In the genomic region with DNA sequence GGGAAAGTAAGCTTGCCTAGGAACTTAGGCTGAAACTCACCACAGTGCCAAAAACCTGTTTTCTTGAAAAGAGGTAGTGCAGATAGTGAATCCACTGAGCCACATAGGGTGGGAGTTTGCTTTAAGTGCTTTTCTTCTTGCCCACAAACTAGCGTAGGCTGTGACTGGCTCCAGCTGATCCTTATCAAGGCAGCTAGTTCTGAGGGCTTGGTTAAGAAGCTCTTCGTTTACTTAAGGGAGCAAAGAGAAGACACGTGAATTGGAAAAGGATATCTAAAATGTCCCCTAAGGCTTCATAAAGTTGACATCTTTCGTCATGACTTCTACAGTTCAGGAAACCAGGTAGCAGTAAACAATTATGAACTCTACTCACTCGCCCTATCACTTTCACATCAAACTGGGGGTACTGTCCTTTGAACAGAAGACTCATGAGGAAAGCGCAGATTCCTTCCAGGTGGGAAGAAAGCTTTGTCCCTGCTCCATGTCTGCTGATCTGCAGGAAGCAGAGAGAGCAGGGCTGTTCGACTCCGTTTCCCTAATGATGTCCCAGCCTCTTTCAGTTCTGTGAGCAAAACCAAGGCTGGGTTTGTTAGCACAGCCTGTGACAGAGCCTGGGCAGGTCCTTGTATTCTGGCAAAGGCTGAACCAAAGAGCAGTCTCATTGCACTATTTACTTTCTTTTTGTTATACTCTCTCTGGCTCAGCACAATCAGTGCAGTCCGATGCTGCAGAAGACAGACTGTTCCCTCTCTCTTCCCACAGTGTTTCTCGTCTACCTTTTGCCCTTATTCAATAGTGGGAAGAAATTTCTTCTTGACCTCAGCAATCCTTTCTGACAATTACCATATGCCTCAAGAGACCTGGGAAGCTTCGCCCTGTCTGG, we compare ENCODE assay signal across 9 cellular contexts.
DNase-seq lines count a peak whose midpoint lies in the region; ATAC-seq, FAIRE-seq and TF ChIP-seq lines count a peak whose summit lies in the region.
"Had no signal": no experiment of that assay in that cellular context is flagged by ENCODE, and none has a peak within 500 bp of the region (broad histone marks: within the 10 kb centered on the region; RNA-seq: fewer than 3 reads in every experiment).

No MANE protein-coding gene starts in this region.

- CTCF ChIA-PET in Calu3 (lab: Charles Lee) = interaction anchor here (0.6 to 1.1 kb wide), 3 partner anchors 25 to 477 kb away, joined by 3 read pairs; no protein-coding TSS in a partner anchor
- CTCF ChIA-PET in GM12878 (lab: Yijun Ruan, JAX) = interaction anchor here (0.6 to 12.5 kb wide), 18 partner anchors 9 to 775 kb away, joined by 3 to 148 read pairs (median 6); no protein-coding TSS in a partner anchor

- FAIRE-seq in GM12878 (lab: Jason Lieb, UNC) = no peak

- peak overlapping the region; percentile 18 for H2AFZ ChIP-seq in GM12878 (ENCODE audit: control insufficient read depth, low read depth, low read length)

- H3K4me1 Mint-ChIP-seq in Calu3 (ENCODE audit: low read depth, unreplicated experiment) = peaks cover 28% of the 10 kb centered on the region
- H3K4me1 Mint-ChIP-seq in naive thymus-derived CD8-positive, alpha-beta T cell = peaks cover 11 to 23% (median 21%) of the 10 kb centered on the region in 4 donors

- no peaks in the 10 kb centered on the region for H3K79me2 ChIP-seq in GM12878 (ENCODE audit: control insufficient read depth, insufficient read depth, low read length)

- no peaks in the 10 kb centered on the region for H3K36me3 Mint-ChIP-seq in Calu3 (ENCODE audit: insufficient read depth, unreplicated experiment)
- peaks cover 0 to 3% (median 0%) of the 10 kb centered on the region in 3 donors for H3K36me3 Mint-ChIP-seq in naive thymus-derived CD8-positive, alpha-beta T cell

- H3K27me3 ChIP-seq in GM12878 (replicated peaks in 1 of 2; ENCODE audit: control insufficient read depth in 2 of 2, insufficient read depth in 2 of 2, low read length in 1 of 2) = no peaks in the 10 kb centered on the region
- H3K27me3 ChIP-seq in spleen (replicated peaks in 1 of 7) = no peaks in the 10 kb centered on the region

- H3K4me2 ChIP-seq in GM12878 (ENCODE audit: control insufficient read depth, insufficient read depth) = peak overlapping the region; percentile 52

- H3K4me3 ChIP-seq in LNCaP clone FGC (ENCODE audit: low read depth, low read length) (peak overlapping the region; percentile 38), GM12878 (peak overlapping the region; percentile 15; the same call in 1 of the 2 replicates), spleen (peak overlapping the region in 1 of 8 donors; percentile 10)

- H3K4me3 Mint-ChIP-seq in Calu3 (ENCODE audit: low read depth, unreplicated experiment) = peak overlapping the region; percentile 22
- peak overlapping the region; percentile 31 to 74 (median 60) for H3K4me3 Mint-ChIP-seq in naive thymus-derived CD8-positive, alpha-beta T cell
- H3K4me3 Mint-ChIP-seq: memory B cell had no signal

- H3K27ac Mint-ChIP-seq in Calu3 (ENCODE audit: unreplicated experiment) = no peak overlapping the region
- H3K27ac Mint-ChIP-seq in naive thymus-derived CD8-positive, alpha-beta T cell = peak overlapping the region; percentile 17 to 93 (median 80)
- H3K27ac Mint-ChIP-seq: memory B cell had no signal

- TF ChIP-seq RAD21 in GM12878 (IDR thresholded peaks at IDR 0.05; ENCODE audit: insufficient read depth, low read depth, low read length) = no peak

- H3K27ac ChIP-seq in GM12878 (ENCODE audit: control insufficient read depth, insufficient read depth) (peak overlapping the region; percentile 70), spleen (no peak overlapping the region)

- H3K27me3 Mint-ChIP-seq in Calu3 (ENCODE audit: unreplicated experiment) = no peaks in the 10 kb centered on the region
- no peaks in the 10 kb centered on the region for H3K27me3 Mint-ChIP-seq in naive thymus-derived CD8-positive, alpha-beta T cell
- H3K27me3 Mint-ChIP-seq: memory B cell had no signal

- BruUV-seq in Calu3 (replicated peaks; lab: Mats Ljungman, UMichigan) = no TSS peak
- no TSS peak for BruUV-seq in GM12878 (replicated peaks; lab: Mats Ljungman, UMichigan)

- TF ChIP-seq POLR2A in GM12878 (IDR thresholded peaks at IDR 0.05; ENCODE audit: low read depth, low read length) (no peak), spleen (IDR thresholded peaks at IDR 0.05) (no peak), GM18505 (IDR thresholded peaks at IDR 0.05; ENCODE audit: borderline replicate concordance, extremely low read depth, insufficient read depth, insufficient read length) (no peak)

- peak overlapping the region; percentile 4 for H3K9ac ChIP-seq in GM12878 (ENCODE audit: control insufficient read depth, insufficient read depth, low read length)

- H3K36me3 ChIP-seq in GM12878 (ENCODE audit: control insufficient read depth in 2 of 2, insufficient read depth in 2 of 2, low read length in 1 of 2) (no peaks in the 10 kb centered on the region), spleen (no peaks in the 10 kb centered on the region)

- no peak for DNase-seq in Calu3
- no peak for DNase-seq in LNCaP clone FGC (ENCODE audit: low read depth)
- DNase-seq in GM12878 (ENCODE audit: low read depth, low spot score) = no peak
- DNase-seq in naive thymus-derived CD8-positive, alpha-beta T cell = peak in 7 of 10 donors; percentile 6 to 62 (median 39)
- no peak for DNase-seq in spleen
- no peak for DNase-seq in NCI-H524 treated with DMSO at 0.1 percent for 48 hours (lab: John Stamatoyannopoulos, UW)

- H3K9me3 Mint-ChIP-seq in Calu3 (ENCODE audit: low read depth, unreplicated experiment) = no peaks in the 10 kb centered on the region
- no peaks in the 10 kb centered on the region for H3K9me3 Mint-ChIP-seq in naive thymus-derived CD8-positive, alpha-beta T cell
- H3K9me3 Mint-ChIP-seq: memory B cell had no signal

- RAD21 ChIA-PET in GM12878 (lab: Charles Lee; ENCODE audit: unreplicated experiment) = interaction anchor here (0.6 to 16.5 kb wide), 17 partner anchors 9 to 950 kb away, joined by 3 to 322 read pairs (median 8); a partner anchor contains a TSS

- TF ChIP-seq EP300 in GM12878 (IDR thresholded peaks at IDR 0.05; ENCODE audit: borderline replicate concordance in 1 of 2, control insufficient read depth in 1 of 2, low read depth in 2 of 2, low read length in 2 of 2) = no peak

- 83% methylated on average over 11 of the region's 11 CpGs for WGBS in GM12878 (ENCODE audit: insufficient coverage, insufficient replicate concordance, low lambda C conversion rate, missing lambda C conversion rate)
- 56 to 76% (median 65%) methylated on average over 11 of the region's 11 CpGs for WGBS in spleen, 5 donors

- H3K4me1 ChIP-seq in GM12878 (ENCODE audit: control insufficient read depth, insufficient read depth, low read length) (peaks cover 6% of the 10 kb centered on the region; the same call in 1 of the 2 replicates), spleen (peaks cover 0 to 10% (median 7%) of the 10 kb centered on the region in 6 donors)

- SMC1A ChIA-PET in GM12878 (lab: Charles Lee; ENCODE audit: uncharacterized antibody, unreplicated experiment) = interaction anchor here (0.8 to 13.0 kb wide), 19 partner anchors 9 to 801 kb away, joined by 3 to 225 read pairs (median 4); a partner anchor contains a TSS

- no peak for TF ChIP-seq CTCF in Calu3 (IDR thresholded peaks at IDR 0.05; ENCODE audit: unreplicated experiment)
- TF ChIP-seq CTCF in LNCaP clone FGC (IDR thresholded peaks at IDR 0.05; ENCODE audit: control insufficient read depth, extremely low read depth, insufficient read depth) = no peak
- TF ChIP-seq CTCF in GM12878 (IDR thresholded peaks at IDR 0.05 in 2 of 3, conservative IDR thresholded peaks at IDR 0.05 in 1 of 3; ENCODE audit: control insufficient read depth in 2 of 3, extremely low read depth in 1 of 3, insufficient read depth in 1 of 3, low read depth in 3 of 3, low read length in 3 of 3) = no peak
- no peak for TF ChIP-seq CTCF in spleen (IDR thresholded peaks at IDR 0.05 in 8 of 11, conservative IDR thresholded peaks at IDR 0.05 in 3 of 11)

- no peaks in the 10 kb centered on the region for H4K20me1 ChIP-seq in GM12878 (ENCODE audit: control insufficient read depth, insufficient read depth)

- POLR2A ChIA-PET in GM12878 (lab: Charles Lee) = interaction anchor here (0.6 to 6.7 kb wide), 19 partner anchors 8 to 1169 kb away, joined by 3 to 64 read pairs (median 5); a partner anchor contains a TSS
- POLR2A ChIA-PET in naive thymus-derived CD8-positive, alpha-beta T cell (lab: Charles Lee) = interaction anchor here (3.8 kb wide), 1 partner anchor 10 kb away, joined by 20 read pairs; no protein-coding TSS in a partner anchor

- ATAC-seq in GM12878 = peak; percentile 50
- ATAC-seq in naive thymus-derived CD8-positive, alpha-beta T cell = peak; percentile 73 to 81
- ATAC-seq in GM18505 (IDR thresholded peaks at IDR 0.05; ENCODE audit: unreplicated experiment) = no peak
- ATAC-seq in GM18520 (IDR thresholded peaks at IDR 0.05; ENCODE audit: unreplicated experiment) = no peak

- H3K9me3 ChIP-seq in GM12878 (replicated peaks; ENCODE audit: control insufficient read depth, insufficient read depth, low read length) (no peaks in the 10 kb centered on the region; the same call in 2 of the 3 replicates), spleen (no peaks in the 10 kb centered on the region)

- intact Hi-C loops in Calu3 (cut with micrococcal nuclease; ENCODE audit: unreplicated experiment) (no loop called here), GM12878 (cut with micrococcal nuclease; ENCODE audit: unreplicated experiment) (no loop called here), spleen (cut with DNase I; ENCODE audit: low total_unique reads) (no loop called here)

- in situ Hi-C loops in GM12878 (cut with MboI) = loop anchor here (25.0 kb wide), 1 partner anchor 1031 kb away; no protein-coding TSS in a partner anchor

TF ChIP-seq in GM12878, 131 proteins besides CTCF, POLR2A, EP300 and RAD21 (continues in another document):
- TF ChIP-seq MTA2 (IDR thresholded peaks at IDR 0.05; ENCODE audit: low read depth) (0 out of 2 replicates have a peak, but pooled peaks have one; percentile 33), POLR2AphosphoS5 (IDR thresholded peaks at IDR 0.05; ENCODE audit: low read length) (peak; percentile 66), SMAD1 (IDR thresholded peaks at IDR 0.05; ENCODE audit: low read depth, partially characterized antibody) (peak; percentile 15), SPI1 (IDR thresholded peaks at IDR 0.05; ENCODE audit: borderline replicate concordance, insufficient read depth, low read depth, low read length) (peak; percentile 76; the same call in 1 of the 2 replicates), RUNX3 (IDR thresholded peaks at IDR 0.05; ENCODE audit: low read length) (peak; percentile 52; the same call in 1 of the 2 replicates)

Comparison
In these comparisons a context has a peak if more than half of its experiments do, and no peak if none do; other contexts are left out.
1. DNase-seq: peak in naive thymus-derived CD8-positive, alpha-beta T cell (7 of 10); none in Calu3 (single experiment), LNCaP clone FGC (single experiment), GM12878 (single experiment), spleen (single experiment) and NCI-H524 treated with DMSO at 0.1 percent for 48 hours (single experiment).
2. ATAC-seq: peak in GM12878 (single experiment) and naive thymus-derived CD8-positive, alpha-beta T cell (2 of 2); none in GM18505 (single experiment) and GM18520 (single experiment).